Comparison of ENCODE assay signal across 10 cellular contexts in genomic region chr12:92041742-92042141, GRCh38.
DNase-seq lines count a peak whose midpoint lies in the region; ATAC-seq and TF ChIP-seq lines count a peak whose summit lies in the region.
"Had no signal": no experiment of that assay in that cellular context is flagged by ENCODE, and none has a peak within 500 bp of the region (broad histone marks: within the 10 kb centered on the region; RNA-seq: fewer than 3 reads in every experiment).

No MANE protein-coding gene starts in this region.

- no peak for TF ChIP-seq CTCF in RWPE1 (conservative IDR thresholded peaks at IDR 0.05; ENCODE audit: low read depth)

- no peak overlapping the region for H3K27ac ChIP-seq in RWPE1
- H3K27ac ChIP-seq: SJCRH30 had no signal

- CTCF ChIA-PET in RWPE1 (lab: Yijun Ruan, JAX), result interaction anchor here (0.6 kb wide), 1 partner anchor 647 kb away, joined by 3 read pairs; no protein-coding TSS in a partner anchor

- TF ChIP-seq POLR2A in GM18505 (IDR thresholded peaks at IDR 0.05; ENCODE audit: borderline replicate concordance, extremely low read depth, insufficient read depth, insufficient read length), result no peak

- POLR2A ChIA-PET in RWPE1 (lab: Yijun Ruan, JAX; ENCODE audit: low non-redundant PET), result interaction anchor here (1.6 kb wide), 1 partner anchor 104 kb away, joined by 5 read pairs; the partner anchor contains the start of gene BTG1

- ATAC-seq in GM18505 (IDR thresholded peaks at IDR 0.05; ENCODE audit: unreplicated experiment) (peak; percentile 45), esophagus mucosa (peak; percentile 47)
- ATAC-seq: natural killer cell had no signal

- DNase-seq in DMS53 (lab: John Stamatoyannopoulos, UW), result peak; percentile 73
- peak; percentile 34 for DNase-seq in RWPE1 (ENCODE audit: low spot score)
- no peak for DNase-seq in RPMI8226
- no peak for DNase-seq in activated effector memory CD4-positive, alpha-beta T cell treated with anti-CD3 and anti-CD28 coated beads, Interleukin-2, amount 50 U/mL, for 16 hours
- no peak for DNase-seq in UCSD-AML1 (lab: John Stamatoyannopoulos, UW; ENCODE audit: unreplicated experiment)
- DNase-seq: natural killer cell, NCI-H446 treated with DMSO at 0.1 percent for 48 hours, SJCRH30 had no signal

Comparison
In these comparisons a context has a peak if more than half of its experiments do, and no peak if none do; other contexts are left out.
1. DNase-seq: peak in DMS53 (single experiment) and RWPE1 (single experiment); none in RPMI8226 (single experiment), activated effector memory CD4-positive, alpha-beta T cell treated with anti-CD3 and anti-CD28 coated beads, Interleukin-2, amount 50 U/mL, for 16 hours (single experiment) and UCSD-AML1 (single experiment).